ENCODE assay signal across 9 cellular contexts in the genomic region with DNA sequence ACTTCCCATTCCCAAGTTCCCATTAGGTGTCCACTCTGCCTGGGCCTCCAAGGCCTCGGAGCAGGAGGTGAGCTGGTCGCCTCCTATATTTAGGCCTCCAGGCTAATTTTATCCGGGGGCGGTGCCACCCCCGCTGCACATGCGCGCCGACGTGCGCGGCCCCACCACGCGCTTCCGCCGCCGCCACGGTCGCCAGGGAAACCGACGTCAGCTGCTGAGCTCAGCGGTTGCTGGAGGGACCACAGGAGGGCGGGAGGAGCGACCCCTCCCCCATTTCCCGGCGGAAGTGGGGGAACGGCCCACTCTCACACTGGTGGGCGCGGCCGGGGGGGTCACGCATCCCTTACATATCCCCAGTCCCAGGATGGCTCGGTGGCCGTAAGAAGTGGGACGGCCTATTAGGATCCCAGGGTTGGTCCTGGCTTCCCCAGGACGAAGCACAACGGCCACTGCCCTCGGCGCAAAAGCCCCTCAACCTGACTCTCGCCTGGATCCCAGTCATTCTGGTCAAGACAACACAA. TPM values are rescaled to one million over a fixed set of nuclear protein-coding genes. Genes with fewer than 3 reads are reported as not detected.
DNase-seq lines count a peak whose midpoint lies in the region; ATAC-seq and TF ChIP-seq lines count a peak whose summit lies in the region.
"Had no signal": no experiment of that assay in that cellular context is flagged by ENCODE, and none has a peak within 500 bp of the region (broad histone marks: within the 10 kb centered on the region; RNA-seq: fewer than 3 reads in every experiment).

No MANE protein-coding gene starts in this region.

- no peaks in the 10 kb centered on the region for H3K9me3 ChIP-seq in HUES48 (ENCODE audit: control insufficient read depth, insufficient read depth, low read length)
- H3K9me3 ChIP-seq in adrenal gland (replicated peaks in 1 of 3), result no peaks in the 10 kb centered on the region
- no peaks in the 10 kb centered on the region for H3K9me3 ChIP-seq in heart right ventricle
- H3K9me3 ChIP-seq in tibial nerve, result no peaks in the 10 kb centered on the region

- TF ChIP-seq CTCF in BJ (IDR thresholded peaks at IDR 0.05; ENCODE audit: insufficient read depth, low read depth, low read length) (no peak), adrenal gland (IDR thresholded peaks at IDR 0.05) (peak in 3 of 6 experiments; percentile 24 to 39 (median 29)), heart right ventricle (IDR thresholded peaks at IDR 0.05) (no peak), tibial nerve (IDR thresholded peaks at IDR 0.05) (peak in 2 of 5 experiments; percentile 48 to 56)

- peak; percentile 61 to 84 for TF ChIP-seq POLR2A in adrenal gland (IDR thresholded peaks at IDR 0.05)
- peak in 1 of 2 donors; percentile 68 for TF ChIP-seq POLR2A in tibial nerve (IDR thresholded peaks at IDR 0.05)

- POLR2A ChIA-PET in BJ (lab: Charles Lee), result interaction anchor here (1.0 kb wide), 1 partner anchor 22 kb away, joined by 4 read pairs; no protein-coding TSS in a partner anchor

- H3K9ac ChIP-seq in HUES48 (ENCODE audit: low read depth, low read length), result no peak overlapping the region

- ATAC-seq in GM19328 (IDR thresholded peaks at IDR 0.05; ENCODE audit: unreplicated experiment) (peak; percentile 61), heart right ventricle (peak; percentile 44 to 62 (median 52))

- peak overlapping the region; percentile 63 for H3K4me3 ChIP-seq in BJ (ENCODE audit: low read depth, low read length)
- H3K4me3 ChIP-seq in HUES48 (ENCODE audit: low read depth, low read length), result peak overlapping the region; percentile 80
- H3K4me3 ChIP-seq in adrenal gland, result peak overlapping the region in 3 of 4 donors; percentile 46 to 93 (median 47)
- peak overlapping the region; percentile 53 to 96 (median 78) for H3K4me3 ChIP-seq in heart right ventricle
- H3K4me3 ChIP-seq in tibial nerve, result peak overlapping the region; percentile 75 to 92 (median 86)

- peak; percentile 97 to 100 for TF ChIP-seq EP300 in tibial nerve (IDR thresholded peaks at IDR 0.05)

- peaks cover 17% of the 10 kb centered on the region for H3K4me1 ChIP-seq in HUES48 (ENCODE audit: control insufficient read depth, insufficient read depth, low read length)
- peaks cover 29 to 48% of the 10 kb centered on the region in 2 donors for H3K4me1 ChIP-seq in adrenal gland (replicated peaks in 1 of 2)
- peaks cover 28 to 76% (median 53%) of the 10 kb centered on the region in 9 donors for H3K4me1 ChIP-seq in heart right ventricle
- H3K4me1 ChIP-seq in tibial nerve, result peaks cover 3 to 60% (median 36%) of the 10 kb centered on the region in 4 donors

- intact Hi-C loops in adrenal gland (cut with DNase I) (no loop called here), heart right ventricle (cut with DNase I) (loop anchor here in 4 of 10 donors (1.0 to 10.0 kb wide), 5 partner anchors 12 to 316 kb away; partner anchors contain the start of genes CYB5D1 (in 1 of the 4), KDM6B (in 1 of the 4), NAA38 (in 1 of the 4) and TMEM88 (in 1 of the 4))

- H3K27me3 ChIP-seq in BJ (ENCODE audit: control insufficient read depth, insufficient read depth, low read length), result no peaks in the 10 kb centered on the region
- no peaks in the 10 kb centered on the region for H3K27me3 ChIP-seq in HUES48 (ENCODE audit: control insufficient read depth, insufficient read depth, low read length)
- H3K27me3 ChIP-seq in adrenal gland, result no peaks in the 10 kb centered on the region
- no peaks in the 10 kb centered on the region for H3K27me3 ChIP-seq in heart right ventricle
- H3K27me3 ChIP-seq in tibial nerve, result no peaks in the 10 kb centered on the region

- H3K27ac ChIP-seq in HUES48 (ENCODE audit: low read depth, low read length) (peak overlapping the region; percentile 52), adrenal gland (peak overlapping the region; percentile 99 to 100 (median 100)), heart right ventricle (peak overlapping the region; percentile 97 to 100 (median 100)), tibial nerve (peak overlapping the region; percentile 98 to 100 (median 100))

- DNase-seq in BJ (ENCODE audit: low read depth) (no peak), SW480 (ENCODE audit: low spot score) (peak; percentile 59), adrenal gland (peak; percentile 95 to 98 (median 96)), heart right ventricle (peak; percentile 94 to 96), pons (ENCODE audit: low spot score) (peak; percentile 74), tibial nerve (ENCODE audit: low spot score in 2 of 2) (peak; percentile 78 to 79)

- H3K36me3 ChIP-seq in BJ (ENCODE audit: control insufficient read depth, insufficient read depth, low read length) (peaks cover 33% of the 10 kb centered on the region), HUES48 (ENCODE audit: control insufficient read depth, insufficient read depth, low read length) (peaks cover 40% of the 10 kb centered on the region), adrenal gland (replicated peaks in 1 of 2) (peaks cover 0 to 50% of the 10 kb centered on the region in 2 donors), heart right ventricle (peaks cover 34 to 52% (median 45%) of the 10 kb centered on the region in 9 donors), tibial nerve (peaks cover 30 to 50% (median 39%) of the 10 kb centered on the region in 3 donors)

- WGBS in adrenal gland, 4 donors, result 0 to 1% (median 0%) methylated on average over 3 to 38 of the region's 38 CpGs
- 1% methylated on average over 36 to 38 of the region's 38 CpGs for WGBS in heart right ventricle, 2 donors
- WGBS in tibial nerve, 2 donors, result 0 to 1% methylated on average over 9 to 22 of the region's 38 CpGs

- CTCF ChIA-PET in BJ (lab: Yijun Ruan, JAX), result interaction anchor here (0.8 to 1.6 kb wide), 4 partner anchors 9 to 97 kb away, joined by 3 to 6 read pairs (median 5); partner anchors contain the start of gene CTC1

RNA-seq across cellular contexts. Expression of gene PER1, which starts 1.0 kb away (rescaled TPM):
- 5.1 and 7.7 TPM in 2 replicates for polyA plus RNA-seq in BJ (2011; rRNA removed)
- polyA minus RNA-seq in BJ (2011; rRNA and poly(A)+ RNA removed), result 11.4 and 32.7 TPM in 2 replicates
- 100 to 1,000 TPM in 5 of 8 donors, 10 to 100 TPM in 3; 40.1 to 295 (median 108) TPM for total RNA-seq in adrenal gland
- 100 to 1,000 TPM in 2 of 3 donors, 10 to 100 TPM in 1; 12.4 to 360 (median 161) TPM for polyA plus RNA-seq in adrenal gland
- 100 to 1,000 TPM in 6 of 10 donors, 10 to 100 TPM in 4; 37.4 to 154 (median 112) TPM for total RNA-seq in heart right ventricle
- polyA plus RNA-seq in heart right ventricle, result 100 to 1,000 TPM; 112 to 135 TPM
- 100 to 1,000 TPM; 157 to 328 (median 204) TPM for total RNA-seq in tibial nerve

RNA-seq across cellular contexts. Expression of gene VAMP2, which starts 11.6 kb away (rescaled TPM):
- 20.1 and 22.8 TPM in 2 replicates for polyA plus RNA-seq in BJ (2011; rRNA removed)
- 7.4 and 9.6 TPM in 2 replicates for polyA minus RNA-seq in BJ (2011; rRNA and poly(A)+ RNA removed)
- total RNA-seq in adrenal gland, result 100 to 1,000 TPM in 2 of 8 donors, 10 to 100 TPM in 6; 18.8 to 139 (median 61.5) TPM
- 100 to 1,000 TPM in 1 of 3 donors, 10 to 100 TPM in 2; 65.8 to 206 (median 81.2) TPM for polyA plus RNA-seq in adrenal gland
- 10 to 100 TPM; 46.8 to 67.8 (median 62.7) TPM for total RNA-seq in heart right ventricle
- 10 to 100 TPM; 49.0 to 54.3 TPM for polyA plus RNA-seq in heart right ventricle
- 10 to 100 TPM; 48.0 to 72.1 (median 59.0) TPM for total RNA-seq in tibial nerve

RNA-seq across cellular contexts. Expression of gene TMEM107, which starts 25.0 kb away (rescaled TPM):
- polyA plus RNA-seq in BJ (2011; rRNA removed), result 13.6 and 14.5 TPM in 2 replicates
- polyA minus RNA-seq in BJ (2011; rRNA and poly(A)+ RNA removed), result 52.2 and 57.1 TPM in 2 replicates
- 10 to 100 TPM in 7 of 8 donors, 1 to 10 TPM in 1; 6.2 to 31.9 (median 20.1) TPM for total RNA-seq in adrenal gland
- polyA plus RNA-seq in adrenal gland, result 10 to 100 TPM in 2 of 3 donors, 1 to 10 TPM in 1; 8.3 to 14.0 (median 11.9) TPM
- total RNA-seq in heart right ventricle, result 10 to 100 TPM in 1 of 10 donors, 1 to 10 TPM in 9; 5.2 to 15.2 (median 7.3) TPM
- polyA plus RNA-seq in heart right ventricle, result 1 to 10 TPM; 4.5 to 7.8 TPM
- total RNA-seq in tibial nerve, result 10 to 100 TPM; 28.2 to 47.1 (median 38.2) TPM

RNA-seq across cellular contexts. Expression of gene HES7, which starts 27.3 kb away (rescaled TPM):
- polyA plus RNA-seq in BJ (2011; rRNA removed), result not detected in 2 replicates
- polyA minus RNA-seq in BJ (2011; rRNA and poly(A)+ RNA removed), result 0.09 TPM in 1 of 2 replicates, not detected in the other
- under 1 TPM in 2 of 8 donors, not detected in 6; 0.29 to 0.34 TPM for total RNA-seq in adrenal gland
- polyA plus RNA-seq in adrenal gland, result 1 to 10 TPM in 1 of 3 donors, under 1 TPM in 1, not detected in 1; 0.32 to 1.0 TPM
- total RNA-seq in heart right ventricle, result under 1 TPM in 5 of 10 donors, not detected in 5; 0.17 to 0.52 (median 0.38) TPM
- polyA plus RNA-seq in heart right ventricle, result 1 to 10 TPM in 1 of 2 donors, under 1 TPM in 1; 0.91 to 1.5 TPM
- total RNA-seq in tibial nerve, result 1 to 10 TPM in 1 of 4 donors, not detected in 3; 2.1 TPM

RNA-seq across cellular contexts. Expression of gene ALOXE3, which starts 32.9 kb away (rescaled TPM):
- polyA plus RNA-seq in BJ (2011; rRNA removed) (0.04 and 0.10 TPM in 2 replicates), adrenal gland (not detected), heart right ventricle (under 1 TPM in 1 of 2 donors, not detected in 1; 0.09 TPM)
- 0.05 TPM in 1 of 2 replicates, not detected in the other for polyA minus RNA-seq in BJ (2011; rRNA and poly(A)+ RNA removed)
- total RNA-seq in adrenal gland (not detected), heart right ventricle (not detected), tibial nerve (not detected)
- total RNA-seq: NCI-H460 had no signal
